In the genomic region with DNA sequence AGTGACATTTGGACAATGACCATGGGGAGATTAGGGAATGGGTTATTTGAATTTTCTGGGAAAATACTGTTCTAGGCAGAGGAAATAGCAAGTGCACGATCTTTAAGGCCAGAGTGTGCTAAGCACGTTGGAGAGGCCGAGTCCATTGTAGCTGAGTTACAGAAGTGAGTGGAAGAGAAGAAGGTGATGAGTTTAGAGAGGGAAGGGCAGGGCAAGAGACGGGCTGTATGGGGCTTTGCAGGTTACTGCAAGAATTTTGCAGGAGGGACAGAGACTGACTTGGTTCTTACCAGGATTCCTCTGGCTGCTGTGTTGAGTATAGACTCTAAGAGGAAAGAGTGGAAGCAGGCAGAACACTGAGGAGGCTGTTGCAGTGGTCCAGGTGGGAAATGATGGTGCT, we compare ENCODE assay signal across 10 cellular contexts. TPM values are rescaled to one million over a fixed set of nuclear protein-coding genes. Genes with fewer than 3 reads are reported as not detected.
DNase-seq lines count a peak whose midpoint lies in the region; ATAC-seq and TF ChIP-seq lines count a peak whose summit lies in the region.
"Had no signal": no experiment of that assay in that cellular context is flagged by ENCODE, and none has a peak within 500 bp of the region (broad histone marks: within the 10 kb centered on the region; RNA-seq: fewer than 3 reads in every experiment).

No MANE protein-coding gene starts in this region.

- no peaks in the 10 kb centered on the region for H3K27me3 ChIP-seq in PC-3 (ENCODE audit: low read length)
- H3K27me3 ChIP-seq: adrenal gland had no signal

- peaks cover 52% of the 10 kb centered on the region for H3K79me2 ChIP-seq in PC-3 (ENCODE audit: low read length)

- no peaks in the 10 kb centered on the region for H3K27me3 Mint-ChIP-seq in stimulated activated naive CD8-positive, alpha-beta T cell treated with anti-CD3 and anti-CD28 coated beads, Interleukin-15, amount 100 ng/mL, for 72 hours

- peak overlapping the region; percentile 93 for H3K4me2 ChIP-seq in PC-3 (ENCODE audit: low read length)

- peaks cover 54% of the 10 kb centered on the region for H3K4me1 Mint-ChIP-seq in stimulated activated naive CD8-positive, alpha-beta T cell treated with anti-CD3 and anti-CD28 coated beads, Interleukin-15, amount 100 ng/mL, for 72 hours

- H4K20me1 ChIP-seq in PC-3 (ENCODE audit: low read length) = peaks cover 14% of the 10 kb centered on the region

- peaks cover 0 to 3% of the 10 kb centered on the region in 2 donors for H3K9me3 Mint-ChIP-seq in stimulated activated naive CD8-positive, alpha-beta T cell treated with anti-CD3 and anti-CD28 coated beads, Interleukin-15, amount 100 ng/mL, for 72 hours

- H3K4me3 Mint-ChIP-seq in stimulated activated naive CD8-positive, alpha-beta T cell treated with anti-CD3 and anti-CD28 coated beads, Interleukin-15, amount 100 ng/mL, for 72 hours = peak overlapping the region; percentile 85 to 97

- peak overlapping the region; percentile 72 for H3K4me3 ChIP-seq in PC-3 (ENCODE audit: low read length)
- peak overlapping the region; percentile 99 for H3K4me3 ChIP-seq in epithelial cell of proximal tubule (ENCODE audit: low read depth, low read length)

- H3K4me1 ChIP-seq in PC-3 (ENCODE audit: insufficient read depth, low read length) = peaks cover 30% of the 10 kb centered on the region

- no peak overlapping the region for H3K27ac ChIP-seq in PC-3 (ENCODE audit: low read length)

- no peaks in the 10 kb centered on the region for H3K9me2 ChIP-seq in PC-3 (replicated peaks; ENCODE audit: low read length)

- no peak for TF ChIP-seq POLR2A in GM18505 (IDR thresholded peaks at IDR 0.05; ENCODE audit: borderline replicate concordance, extremely low read depth, insufficient read depth, insufficient read length)

- H2AFZ ChIP-seq in PC-3 (ENCODE audit: low read length) = 0 out of 2 replicates have a peak overlapping the region, but pooled peaks have one; percentile 95

- POLR2A ChIA-PET in PC-3 (lab: Charles Lee; ENCODE audit: unreplicated experiment) = no interaction called here

- DNase-seq in activated CD8-positive, alpha-beta memory T cell treated with anti-CD3 and anti-CD28 coated beads, Interleukin-2, amount 50 U/mL, for 48 hours = peak; percentile 54
- no peak for DNase-seq in activated CD8-positive, alpha-beta memory T cell treated with anti-CD3 and anti-CD28 coated beads, Interleukin-2, amount 50 U/mL, for 4 hours
- no peak for DNase-seq in PC-3
- DNase-seq in epithelial cell of proximal tubule (ENCODE audit: low read depth) = no peak
- no peak for DNase-seq in stimulated activated naive CD8-positive, alpha-beta T cell treated with anti-CD3 and anti-CD28 coated beads, Interleukin-15, amount 100 ng/mL, for 72 hours
- no peak for DNase-seq in NCI-H524 treated with DMSO at 0.1 percent for 48 hours (lab: John Stamatoyannopoulos, UW)
- DNase-seq in SHP77 (lab: John Stamatoyannopoulos, UW) = no peak
- DNase-seq: adrenal gland, NCI-H774 had no signal

- H3K36me3 ChIP-seq in PC-3 (ENCODE audit: low read depth, low read length) = no peaks in the 10 kb centered on the region
- H3K36me3 ChIP-seq: adrenal gland had no signal

- BruUV-seq in PC-3 (replicated peaks; lab: Mats Ljungman, UMichigan) = no TSS peak

- peak overlapping the region in 1 of 2 donors; percentile 43 for H3K27ac Mint-ChIP-seq in stimulated activated naive CD8-positive, alpha-beta T cell treated with anti-CD3 and anti-CD28 coated beads, Interleukin-15, amount 100 ng/mL, for 72 hours

- no peak for TF ChIP-seq CTCF in PC-3 (conservative IDR thresholded peaks at IDR 0.05; ENCODE audit: low read depth, low read length)
- TF ChIP-seq CTCF in epithelial cell of proximal tubule (conservative IDR thresholded peaks at IDR 0.05; ENCODE audit: low read depth, low read length) = no peak

- H3F3A ChIP-seq in PC-3 (ENCODE audit: low read length, unreplicated experiment) = no peaks in the 10 kb centered on the region

- no peak overlapping the region for H3K9ac ChIP-seq in PC-3 (ENCODE audit: low read length)

- H3K9me3 ChIP-seq in PC-3 (ENCODE audit: low read length) = no peaks in the 10 kb centered on the region
- H3K9me3 ChIP-seq: adrenal gland had no signal

- intact Hi-C loops in PC-3 (cut with micrococcal nuclease) = loop anchor here (2.0 kb wide), 2 partner anchors 68 to 108 kb away; no protein-coding TSS in a partner anchor

- ATAC-seq in PC-3 (no peak), GM18505 (IDR thresholded peaks at IDR 0.05; ENCODE audit: unreplicated experiment) (no peak)
- no peak for ATAC-seq in stimulated activated naive CD8-positive, alpha-beta T cell treated with anti-CD3 and anti-CD28 coated beads, Interleukin-15, amount 100 ng/mL, for 72 hours

- CTCF ChIA-PET in PC-3 (lab: Charles Lee) = interaction anchor here (1.3 kb wide), 1 partner anchor 117 kb away, joined by 4 read pairs; no protein-coding TSS in a partner anchor

RNA-seq across cellular contexts. Expression of a gene that starts 1.1 kb away (rescaled TPM):
- total RNA-seq in PC-3 (2014; rRNA removed) (27.8 and 31.1 TPM in 2 replicates), epithelial cell of proximal tubule (12.9 and 17.9 TPM in 2 replicates)
